1 cellular context compared by ENCODE assay signal in the genomic region with DNA sequence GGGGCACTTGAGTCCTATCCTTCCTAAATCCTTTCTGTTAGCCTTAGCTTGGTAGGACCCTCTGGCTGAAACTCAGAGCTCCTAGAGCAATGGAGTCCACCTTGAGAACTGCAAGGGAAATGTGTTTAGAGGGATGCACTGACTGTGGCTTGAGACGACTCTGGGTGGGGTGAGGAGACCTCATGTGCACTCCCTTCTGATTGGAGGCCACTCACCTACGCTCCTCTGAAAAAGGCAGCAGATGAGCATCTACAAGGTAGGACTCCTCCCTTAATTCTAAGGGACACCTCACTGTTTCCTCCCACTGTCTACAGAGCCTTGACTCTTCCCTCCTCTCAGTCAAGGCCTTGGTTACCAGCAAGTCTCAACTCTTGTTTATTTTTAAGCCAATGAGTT.
A peak's percentile ranks its signal among the peaks of the same experiment; 100 is the strongest.
TF ChIP-seq lines count a peak whose summit lies in the region.

No MANE protein-coding gene starts in this region.

TF ChIP-seq in K562, 482 proteins besides CTCF, POLR2A, EP300 and RAD21:
- no peak for TF ChIP-seq MED1 (CRISPR knock-in tag; IDR thresholded peaks at IDR 0.05; ENCODE audit: borderline replicate concordance)
- TF ChIP-seq STAT5A (IDR thresholded peaks at IDR 0.05; ENCODE audit: borderline replicate concordance, low read length): no peak
- no peak for TF ChIP-seq BACH1 (tag; IDR thresholded peaks at IDR 0.05)
- no peak for TF ChIP-seq YBX1 (IDR thresholded peaks at IDR 0.05)
- TF ChIP-seq CBFB (CRISPR knock-in tag; IDR thresholded peaks at IDR 0.05): no peak
- TF ChIP-seq ZSCAN32 (CRISPR knock-in tag; IDR thresholded peaks at IDR 0.05): no peak
- TF ChIP-seq NFYB (IDR thresholded peaks at IDR 0.05; ENCODE audit: extremely low read depth, insufficient read length): peak; percentile 18
- TF ChIP-seq SMARCE1 (IDR thresholded peaks at IDR 0.05): no peak
- TF ChIP-seq SMC3 (conservative IDR thresholded peaks at IDR 0.05; ENCODE audit: insufficient read depth, low read depth, low read length): 0 out of 2 replicates have a peak, but pooled peaks have one; percentile 8
- TF ChIP-seq MCM5 (IDR thresholded peaks at IDR 0.05; ENCODE audit: low read depth): no peak
- TF ChIP-seq RFX7 (CRISPR knock-in tag; IDR thresholded peaks at IDR 0.05): no peak
